ENCODE assay signal across 8 cellular contexts in the genomic region with DNA sequence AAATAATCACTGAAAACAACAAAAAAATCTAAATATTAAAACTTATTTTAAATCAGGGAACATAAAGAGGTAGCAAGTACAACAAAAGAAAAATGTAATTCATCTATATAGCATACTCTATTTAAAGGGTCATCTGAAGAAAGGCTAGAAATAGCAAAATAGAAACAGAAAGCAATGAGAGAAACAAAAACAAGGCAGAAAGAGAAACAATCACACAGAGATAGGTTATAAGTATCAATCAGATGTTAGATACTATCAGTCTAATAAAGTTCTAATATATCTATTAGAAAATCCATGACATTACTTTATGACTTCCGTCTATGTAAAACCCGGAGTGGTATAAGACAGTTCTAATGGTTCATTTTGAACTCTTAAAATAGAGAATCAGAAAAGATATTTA. TPM values are rescaled to one million over a fixed set of nuclear protein-coding genes. Genes with fewer than 3 reads are reported as not detected.
A peak's percentile ranks its signal among the peaks of the same experiment; 100 is the strongest.
DNase-seq lines count a peak whose midpoint lies in the region; ATAC-seq, FAIRE-seq and TF ChIP-seq lines count a peak whose summit lies in the region.

No MANE protein-coding gene starts in this region.

- H3K9ac ChIP-seq in KMS-11 (peak overlapping the region; percentile 16; the same call in 1 of the 2 replicates), keratinocyte (ENCODE audit: control insufficient read depth, extremely low read depth, insufficient read depth, low read length) (peak overlapping the region; percentile 45)

- H3K27me3 ChIP-seq in KMS-11 (ENCODE audit: insufficient read depth, low read depth): no peaks in the 10 kb centered on the region
- no peaks in the 10 kb centered on the region for H3K27me3 ChIP-seq in keratinocyte (ENCODE audit: control insufficient read depth, extremely low read depth, insufficient read depth, low read length)

- no peak for TF ChIP-seq CTCF in GM12864 (IDR thresholded peaks at IDR 0.05; ENCODE audit: low read depth, low read length, missing control alignments)
- TF ChIP-seq CTCF in KMS-11 (conservative IDR thresholded peaks at IDR 0.05; ENCODE audit: low read depth, low read length): no peak
- TF ChIP-seq CTCF in keratinocyte (optimal IDR thresholded peaks at IDR 0.05 in 1 of 3, IDR thresholded peaks at IDR 0.05 in 1 of 3, conservative IDR thresholded peaks at IDR 0.05 in 1 of 3; ENCODE audit: extremely low read depth in 1 of 3, insufficient read depth in 2 of 3, low read length in 3 of 3): no peak
- TF ChIP-seq CTCF in mucosa of descending colon (IDR thresholded peaks at IDR 0.05): no peak

- H3K9me3 ChIP-seq in keratinocyte (ENCODE audit: control insufficient read depth, low read depth, low read length) (no peaks in the 10 kb centered on the region), mucosa of descending colon (no peaks in the 10 kb centered on the region)

- H4K20me1 ChIP-seq in KMS-11 (ENCODE audit: insufficient read depth) (peaks cover 11% of the 10 kb centered on the region; the same call in 1 of the 2 replicates), keratinocyte (ENCODE audit: control insufficient read depth, extremely low read depth, insufficient read depth, low read length) (no peaks in the 10 kb centered on the region)

- DNase-seq in GM12864 (ENCODE audit: low read depth): no peak
- DNase-seq in keratinocyte (ENCODE audit: low read depth, low spot score): no peak
- DNase-seq in glomerular visceral epithelial cell (ENCODE audit: extremely low spot score): no peak
- DNase-seq in NCI-H146 treated with DMSO at 0.1 percent for 48 hours (lab: John Stamatoyannopoulos, UW; ENCODE audit: unreplicated experiment): no peak
- no peak for DNase-seq in mucosa of descending colon
- no peak for DNase-seq in stimulated activated CD4-positive, alpha-beta T cell treated with anti-CD3 and anti-CD28 coated beads, Interleukin-2, amount 100 ng/mL, for 24 hours

- H3K36me3 ChIP-seq in KMS-11 (ENCODE audit: insufficient read depth) (no peaks in the 10 kb centered on the region), keratinocyte (ENCODE audit: control insufficient read depth in 2 of 2, extremely low read depth in 1 of 2, insufficient read depth in 2 of 2, low read length in 2 of 2) (peaks cover 0 to 2% of the 10 kb centered on the region in 2 experiments), mucosa of descending colon (ENCODE audit: low read depth) (no peaks in the 10 kb centered on the region)

- no peaks in the 10 kb centered on the region for H3K9me1 ChIP-seq in keratinocyte (ENCODE audit: control insufficient read depth, extremely low read depth, insufficient read depth, low read length)

- H3K4me3 ChIP-seq in GM12864 (ENCODE audit: low read depth, low read length) (peak overlapping the region; percentile 42; the same call in 1 of the 2 replicates), KMS-11 (IDR thresholded peaks at IDR 0.05; ENCODE audit: insufficient read depth, low read depth, low read length) (no peak overlapping the region), keratinocyte (ENCODE audit: control insufficient read depth in 2 of 3, extremely low read depth in 1 of 3, insufficient read depth in 2 of 3, low read depth in 1 of 3, low read length in 3 of 3) (peak overlapping the region in 1 of 3 experiments; percentile 39), mucosa of descending colon (no peak overlapping the region)

- peak overlapping the region; percentile 91 for H3K4me2 ChIP-seq in KMS-11
- H3K4me2 ChIP-seq in keratinocyte (ENCODE audit: control insufficient read depth, extremely low read depth, insufficient read depth, low read depth, low read length): peak overlapping the region; percentile 75

- dilution Hi-C loops in keratinocyte (cut with MboI; ENCODE audit: extremely low pct_ligation_motif_present, low sequenced_read_pairs): no loop called here

- H3K4me1 ChIP-seq in KMS-11 (ENCODE audit: low read depth, poor library complexity, severe bottlenecking): peaks cover 30% of the 10 kb centered on the region
- no peaks in the 10 kb centered on the region for H3K4me1 ChIP-seq in keratinocyte (ENCODE audit: control insufficient read depth, extremely low read depth, insufficient read depth, low read length)
- H3K4me1 ChIP-seq in mucosa of descending colon (ENCODE audit: low read depth): peaks cover 10% of the 10 kb centered on the region

- H3K79me2 ChIP-seq in KMS-11 (ENCODE audit: insufficient read depth, low read depth): peaks cover 74% of the 10 kb centered on the region
- peaks cover 56% of the 10 kb centered on the region for H3K79me2 ChIP-seq in keratinocyte (ENCODE audit: control insufficient read depth, insufficient read depth, low read length)

- no peak overlapping the region for H2AFZ ChIP-seq in KMS-11 (ENCODE audit: low read depth)
- H2AFZ ChIP-seq in keratinocyte (ENCODE audit: control insufficient read depth, low read length): no peak overlapping the region

- no peak for FAIRE-seq in keratinocyte (lab: Jason Lieb, UNC)

- intact Hi-C loops in mucosa of descending colon (cut with DNase I, micrococcal nuclease): no loop called here

- H3K27ac ChIP-seq in KMS-11 (peak overlapping the region; percentile 49; the same call in 1 of the 2 replicates), keratinocyte (ENCODE audit: control insufficient read depth, insufficient read depth, low read length) (no peak overlapping the region)

- ATAC-seq in GM21390 (IDR thresholded peaks at IDR 0.05; ENCODE audit: unreplicated experiment) (peak; percentile 87), mucosa of descending colon (no peak)

RNA-seq across cellular contexts. Expression of a gene that starts 16.0 kb away (rescaled TPM):
- 7.7 to 11.5 TPM (median 10.0 TPM) in 3 replicates for polyA plus RNA-seq in keratinocyte
- 8.7 TPM for polyA plus RNA-seq in keratinocyte (2011; ENCODE audit: low read depth)
- 2.2 and 5.0 TPM in 2 replicates for polyA plus RNA-seq in keratinocyte (2011; cell fraction: cytosol; rRNA removed)
- polyA plus RNA-seq in keratinocyte (2011; cell fraction: nucleus; rRNA removed): 12.3 and 16.4 TPM in 2 replicates
- 5.0 and 6.5 TPM in 2 replicates for polyA plus RNA-seq in keratinocyte (2012; ENCODE audit: low replicate concordance)
- polyA minus RNA-seq in keratinocyte: 11.5 to 83.8 TPM (median 49.4 TPM) in 3 replicates
- 8.2 TPM for polyA minus RNA-seq in keratinocyte (2011; cell fraction: cytosol; rRNA and poly(A)+ RNA removed)
- 43.7 and 63.8 TPM in 2 replicates for polyA minus RNA-seq in keratinocyte (2011; cell fraction: nucleus; rRNA and poly(A)+ RNA removed)
- total RNA-seq in mucosa of descending colon: 10 to 100 TPM; 24.3 to 41.9 (median 36.5) TPM
